In genomic region chr6:149608381-149608982, GRCh38 we compare ENCODE assay signal across 2 cellular contexts.
TF ChIP-seq lines count a peak whose summit lies in the region.

No MANE protein-coding gene starts in this region.

TF ChIP-seq in HepG2, 621 proteins besides CTCF, POLR2A, EP300 and RAD21:
- no peak for TF ChIP-seq GATAD2A (CRISPR knock-in tag; IDR thresholded peaks at IDR 0.05)

TF ChIP-seq in GM12878, 131 proteins besides CTCF, POLR2A, EP300 and RAD21:
- TF ChIP-seq CUX1 (IDR thresholded peaks at IDR 0.05; ENCODE audit: insufficient replicate concordance, low read depth, low read length) (no peak), ZNF592 (IDR thresholded peaks at IDR 0.05) (no peak), POLR2AphosphoS2 (IDR thresholded peaks at IDR 0.05; ENCODE audit: low read depth, low read length) (no peak), GATAD2B (conservative IDR thresholded peaks at IDR 0.05; ENCODE audit: low read depth) (no peak), HDAC2 (IDR thresholded peaks at IDR 0.05) (no peak), EZH2 (IDR thresholded peaks at IDR 0.05; ENCODE audit: borderline replicate concordance, control insufficient read depth, low read depth, low read length) (no peak), YY1 (IDR thresholded peaks at IDR 0.05; ENCODE audit: low read depth, low read length) (no peak), MYB (IDR thresholded peaks at IDR 0.05; ENCODE audit: borderline replicate concordance, low read depth, low read length) (no peak), RUNX3 (IDR thresholded peaks at IDR 0.05; ENCODE audit: low read length) (peak; percentile 21; the same call in 1 of the 2 replicates), ELK1 (IDR thresholded peaks at IDR 0.05; ENCODE audit: low read depth, low read length) (no peak), POLR2AphosphoS5 (IDR thresholded peaks at IDR 0.05; ENCODE audit: low read length) (no peak), MEF2B (IDR thresholded peaks at IDR 0.05; ENCODE audit: partially characterized antibody, poor library complexity, severe bottlenecking) (peak; percentile 12), MLLT1 (IDR thresholded peaks at IDR 0.05) (no peak), RELA (IDR thresholded peaks at IDR 0.05; ENCODE audit: borderline replicate concordance, partially characterized antibody) (no peak), TARDBP (IDR thresholded peaks at IDR 0.05; ENCODE audit: borderline replicate concordance) (no peak), ZNF24 (IDR thresholded peaks at IDR 0.05) (no peak)
